1 cellular context compared by ENCODE assay signal in the genomic region with DNA sequence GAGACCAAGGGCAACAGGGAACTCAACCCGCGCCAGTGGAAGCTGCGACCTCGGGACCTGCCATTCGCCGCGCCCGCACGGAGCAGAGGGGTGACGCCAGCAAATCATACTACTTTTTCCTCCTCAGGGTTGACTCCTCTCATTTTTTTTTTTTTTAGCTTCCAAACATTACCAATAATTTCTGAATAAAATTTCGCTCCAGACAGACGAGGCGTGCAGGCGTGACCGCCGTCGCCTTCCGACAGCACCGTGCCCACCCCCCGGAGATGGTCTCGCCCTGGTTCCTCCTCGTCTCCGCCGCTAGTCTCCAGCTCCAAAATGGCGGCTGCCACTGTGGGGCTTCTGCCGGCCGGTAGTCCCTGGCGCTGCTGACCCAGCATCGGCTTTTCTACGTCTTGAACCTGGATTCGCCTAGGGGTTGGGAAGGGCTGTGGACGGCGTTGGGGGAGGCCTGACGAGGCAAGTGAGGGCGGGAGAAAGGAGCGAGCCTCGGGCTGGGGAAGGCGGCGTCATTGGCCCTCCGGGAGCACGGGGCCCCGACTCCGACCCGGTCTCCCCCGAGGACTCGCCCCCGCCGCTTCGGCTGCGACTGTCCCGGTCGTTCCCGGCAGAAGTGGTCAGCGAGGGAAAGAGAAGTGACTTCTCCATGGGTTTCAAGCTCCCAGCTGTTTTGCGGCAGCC.
TF ChIP-seq lines count a peak whose summit lies in the region.

A gene (plus strand): TSS at position 300 of the 681 bp plus-strand sequence. CDS start 9,016 bp downstream, outside the sequence.
A gene (minus strand): TSS at position 37 of the 681 bp plus-strand sequence. CDS start 4,069 bp downstream, outside the sequence.

TF ChIP-seq in GM12878, 131 proteins besides CTCF, POLR2A, EP300 and RAD21 (continued from another document):
- TF ChIP-seq, protein P1, sequence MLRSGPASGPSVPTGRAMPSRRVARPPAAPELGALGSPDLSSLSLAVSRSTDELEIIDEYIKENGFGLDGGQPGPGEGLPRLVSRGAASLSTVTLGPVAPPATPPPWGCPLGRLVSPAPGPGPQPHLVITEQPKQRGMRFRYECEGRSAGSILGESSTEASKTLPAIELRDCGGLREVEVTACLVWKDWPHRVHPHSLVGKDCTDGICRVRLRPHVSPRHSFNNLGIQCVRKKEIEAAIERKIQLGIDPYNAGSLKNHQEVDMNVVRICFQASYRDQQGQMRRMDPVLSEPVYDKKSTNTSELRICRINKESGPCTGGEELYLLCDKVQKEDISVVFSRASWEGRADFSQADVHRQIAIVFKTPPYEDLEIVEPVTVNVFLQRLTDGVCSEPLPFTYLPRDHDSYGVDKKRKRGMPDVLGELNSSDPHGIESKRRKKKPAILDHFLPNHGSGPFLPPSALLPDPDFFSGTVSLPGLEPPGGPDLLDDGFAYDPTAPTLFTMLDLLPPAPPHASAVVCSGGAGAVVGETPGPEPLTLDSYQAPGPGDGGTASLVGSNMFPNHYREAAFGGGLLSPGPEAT (IDR thresholded peaks at IDR 0.05; ENCODE audit: low read depth), result peak; percentile 100
- TF ChIP-seq BRCA1 (IDR thresholded peaks at IDR 0.05; ENCODE audit: low read depth, low read length) (0 out of 2 replicates have a peak, but pooled peaks have one; percentile 31), MEF2B (IDR thresholded peaks at IDR 0.05; ENCODE audit: partially characterized antibody, poor library complexity, severe bottlenecking) (no peak), ETV6 (conservative IDR thresholded peaks at IDR 0.05 in 1 of 2, IDR thresholded peaks at IDR 0.05 in 1 of 2; ENCODE audit: borderline replicate concordance in 1 of 2, low read depth in 1 of 2) (no peak), ZNF622 (IDR thresholded peaks at IDR 0.05) (no peak), ESRRA (IDR thresholded peaks at IDR 0.05; ENCODE audit: low read length) (0 out of 2 replicates have a peak, but pooled peaks have one; percentile 19), STAT1 (conservative IDR thresholded peaks at IDR 0.05) (peak; percentile 85; the same call in 1 of the 2 replicates), BCL11A (IDR thresholded peaks at IDR 0.05; ENCODE audit: low read depth, low read length) (0 out of 2 replicates have a peak, but pooled peaks have one; percentile 3), CHD2 (IDR thresholded peaks at IDR 0.05; ENCODE audit: borderline replicate concordance, low read depth, low read length) (peak; percentile 32; the same call in 1 of the 2 replicates), MTA3 (IDR thresholded peaks at IDR 0.05; ENCODE audit: borderline replicate concordance, low read length) (no peak), PAX5 (IDR thresholded peaks at IDR 0.05; ENCODE audit: borderline replicate concordance, low read depth, low read length) (peak; percentile 18; the same call in 1 of the 2 replicates), SP1 (IDR thresholded peaks at IDR 0.05; ENCODE audit: low read depth, low read length) (peak; percentile 54), HCFC1 (IDR thresholded peaks at IDR 0.05; ENCODE audit: low read length) (peak; percentile 38; the same call in 1 of the 2 replicates), FOXM1 (IDR thresholded peaks at IDR 0.05; ENCODE audit: low read depth, low read length) (peak; percentile 73; the same call in 1 of the 2 replicates), MYB (IDR thresholded peaks at IDR 0.05; ENCODE audit: borderline replicate concordance, low read depth, low read length) (no peak), CBFB (IDR thresholded peaks at IDR 0.05; ENCODE audit: low read depth) (peak; percentile 93), IKZF1 (conservative IDR thresholded peaks at IDR 0.05) (peak; percentile 41), POLR2AphosphoS2 (IDR thresholded peaks at IDR 0.05; ENCODE audit: low read depth, low read length) (peak; percentile 52; the same call in 1 of the 2 replicates), SIX5 (IDR thresholded peaks at IDR 0.05; ENCODE audit: low read depth, low read length, severe bottlenecking) (peak; percentile 43), NR2C1 (IDR thresholded peaks at IDR 0.05) (peak; percentile 89), POU2F2 (IDR thresholded peaks at IDR 0.05; ENCODE audit: borderline replicate concordance, low read depth, low read length) (peak; percentile 94), RUNX3 (IDR thresholded peaks at IDR 0.05; ENCODE audit: low read length) (peak; percentile 43; the same call in 1 of the 2 replicates), EGR1 (IDR thresholded peaks at IDR 0.05; ENCODE audit: borderline replicate concordance in 1 of 2, low read depth in 2 of 2, low read length in 2 of 2) (peak in 1 of 2 experiments; percentile 32; a peak in 1 of 3 replicates), ATF7 (IDR thresholded peaks at IDR 0.05; ENCODE audit: low read depth) (peak; percentile 100), MXI1 (IDR thresholded peaks at IDR 0.05; ENCODE audit: low read depth, low read length) (0 out of 2 replicates have a peak, but pooled peaks have one; percentile 6), JUND (IDR thresholded peaks at IDR 0.05; ENCODE audit: low read depth, low read length) (peak; percentile 98)
- TF ChIP-seq, protein P2, sequence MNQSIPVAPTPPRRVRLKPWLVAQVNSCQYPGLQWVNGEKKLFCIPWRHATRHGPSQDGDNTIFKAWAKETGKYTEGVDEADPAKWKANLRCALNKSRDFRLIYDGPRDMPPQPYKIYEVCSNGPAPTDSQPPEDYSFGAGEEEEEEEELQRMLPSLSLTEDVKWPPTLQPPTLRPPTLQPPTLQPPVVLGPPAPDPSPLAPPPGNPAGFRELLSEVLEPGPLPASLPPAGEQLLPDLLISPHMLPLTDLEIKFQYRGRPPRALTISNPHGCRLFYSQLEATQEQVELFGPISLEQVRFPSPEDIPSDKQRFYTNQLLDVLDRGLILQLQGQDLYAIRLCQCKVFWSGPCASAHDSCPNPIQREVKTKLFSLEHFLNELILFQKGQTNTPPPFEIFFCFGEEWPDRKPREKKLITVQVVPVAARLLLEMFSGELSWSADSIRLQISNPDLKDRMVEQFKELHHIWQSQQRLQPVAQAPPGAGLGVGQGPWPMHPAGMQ (IDR thresholded peaks at IDR 0.05; ENCODE audit: borderline replicate concordance), result no peak
- TF ChIP-seq, protein P3, sequence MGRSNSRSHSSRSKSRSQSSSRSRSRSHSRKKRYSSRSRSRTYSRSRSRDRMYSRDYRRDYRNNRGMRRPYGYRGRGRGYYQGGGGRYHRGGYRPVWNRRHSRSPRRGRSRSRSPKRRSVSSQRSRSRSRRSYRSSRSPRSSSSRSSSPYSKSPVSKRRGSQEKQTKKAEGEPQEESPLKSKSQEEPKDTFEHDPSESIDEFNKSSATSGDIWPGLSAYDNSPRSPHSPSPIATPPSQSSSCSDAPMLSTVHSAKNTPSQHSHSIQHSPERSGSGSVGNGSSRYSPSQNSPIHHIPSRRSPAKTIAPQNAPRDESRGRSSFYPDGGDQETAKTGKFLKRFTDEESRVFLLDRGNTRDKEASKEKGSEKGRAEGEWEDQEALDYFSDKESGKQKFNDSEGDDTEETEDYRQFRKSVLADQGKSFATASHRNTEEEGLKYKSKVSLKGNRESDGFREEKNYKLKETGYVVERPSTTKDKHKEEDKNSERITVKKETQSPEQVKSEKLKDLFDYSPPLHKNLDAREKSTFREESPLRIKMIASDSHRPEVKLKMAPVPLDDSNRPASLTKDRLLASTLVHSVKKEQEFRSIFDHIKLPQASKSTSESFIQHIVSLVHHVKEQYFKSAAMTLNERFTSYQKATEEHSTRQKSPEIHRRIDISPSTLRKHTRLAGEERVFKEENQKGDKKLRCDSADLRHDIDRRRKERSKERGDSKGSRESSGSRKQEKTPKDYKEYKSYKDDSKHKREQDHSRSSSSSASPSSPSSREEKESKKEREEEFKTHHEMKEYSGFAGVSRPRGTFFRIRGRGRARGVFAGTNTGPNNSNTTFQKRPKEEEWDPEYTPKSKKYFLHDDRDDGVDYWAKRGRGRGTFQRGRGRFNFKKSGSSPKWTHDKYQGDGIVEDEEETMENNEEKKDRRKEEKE (IDR thresholded peaks at IDR 0.05), result peak; percentile 95
- TF ChIP-seq, protein P4, sequence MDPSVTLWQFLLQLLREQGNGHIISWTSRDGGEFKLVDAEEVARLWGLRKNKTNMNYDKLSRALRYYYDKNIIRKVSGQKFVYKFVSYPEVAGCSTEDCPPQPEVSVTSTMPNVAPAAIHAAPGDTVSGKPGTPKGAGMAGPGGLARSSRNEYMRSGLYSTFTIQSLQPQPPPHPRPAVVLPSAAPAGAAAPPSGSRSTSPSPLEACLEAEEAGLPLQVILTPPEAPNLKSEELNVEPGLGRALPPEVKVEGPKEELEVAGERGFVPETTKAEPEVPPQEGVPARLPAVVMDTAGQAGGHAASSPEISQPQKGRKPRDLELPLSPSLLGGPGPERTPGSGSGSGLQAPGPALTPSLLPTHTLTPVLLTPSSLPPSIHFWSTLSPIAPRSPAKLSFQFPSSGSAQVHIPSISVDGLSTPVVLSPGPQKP (IDR thresholded peaks at IDR 0.05; ENCODE audit: low read depth, low read length), result peak; percentile 54; the same call in 1 of the 2 replicates
- TF ChIP-seq, protein P5, sequence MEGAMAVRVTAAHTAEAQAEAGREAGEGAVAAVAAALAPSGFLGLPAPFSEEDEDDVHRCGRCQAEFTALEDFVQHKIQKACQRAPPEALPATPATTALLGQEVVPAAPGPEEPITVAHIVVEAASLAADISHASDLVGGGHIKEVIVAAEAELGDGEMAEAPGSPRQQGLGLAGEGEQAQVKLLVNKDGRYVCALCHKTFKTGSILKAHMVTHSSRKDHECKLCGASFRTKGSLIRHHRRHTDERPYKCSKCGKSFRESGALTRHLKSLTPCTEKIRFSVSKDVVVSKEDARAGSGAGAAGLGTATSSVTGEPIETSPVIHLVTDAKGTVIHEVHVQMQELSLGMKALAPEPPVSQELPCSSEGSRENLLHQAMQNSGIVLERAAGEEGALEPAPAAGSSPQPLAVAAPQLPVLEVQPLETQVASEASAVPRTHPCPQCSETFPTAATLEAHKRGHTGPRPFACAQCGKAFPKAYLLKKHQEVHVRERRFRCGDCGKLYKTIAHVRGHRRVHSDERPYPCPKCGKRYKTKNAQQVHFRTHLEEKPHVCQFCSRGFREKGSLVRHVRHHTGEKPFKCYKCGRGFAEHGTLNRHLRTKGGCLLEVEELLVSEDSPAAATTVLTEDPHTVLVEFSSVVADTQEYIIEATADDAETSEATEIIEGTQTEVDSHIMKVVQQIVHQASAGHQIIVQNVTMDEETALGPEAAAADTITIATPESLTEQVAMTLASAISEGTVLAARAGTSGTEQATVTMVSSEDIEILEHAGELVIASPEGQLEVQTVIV (IDR thresholded peaks at IDR 0.05; ENCODE audit: borderline replicate concordance, partially characterized antibody), result peak; percentile 96
- TF ChIP-seq, protein P6, sequence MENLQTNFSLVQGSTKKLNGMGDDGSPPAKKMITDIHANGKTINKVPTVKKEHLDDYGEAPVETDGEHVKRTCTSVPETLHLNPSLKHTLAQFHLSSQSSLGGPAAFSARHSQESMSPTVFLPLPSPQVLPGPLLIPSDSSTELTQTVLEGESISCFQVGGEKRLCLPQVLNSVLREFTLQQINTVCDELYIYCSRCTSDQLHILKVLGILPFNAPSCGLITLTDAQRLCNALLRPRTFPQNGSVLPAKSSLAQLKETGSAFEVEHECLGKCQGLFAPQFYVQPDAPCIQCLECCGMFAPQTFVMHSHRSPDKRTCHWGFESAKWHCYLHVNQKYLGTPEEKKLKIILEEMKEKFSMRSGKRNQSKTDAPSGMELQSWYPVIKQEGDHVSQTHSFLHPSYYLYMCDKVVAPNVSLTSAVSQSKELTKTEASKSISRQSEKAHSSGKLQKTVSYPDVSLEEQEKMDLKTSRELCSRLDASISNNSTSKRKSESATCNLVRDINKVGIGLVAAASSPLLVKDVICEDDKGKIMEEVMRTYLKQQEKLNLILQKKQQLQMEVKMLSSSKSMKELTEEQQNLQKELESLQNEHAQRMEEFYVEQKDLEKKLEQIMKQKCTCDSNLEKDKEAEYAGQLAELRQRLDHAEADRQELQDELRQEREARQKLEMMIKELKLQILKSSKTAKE (IDR thresholded peaks at IDR 0.05; ENCODE audit: low read depth, poor library complexity, severe bottlenecking), result peak; percentile 98
- TF ChIP-seq, protein P7, sequence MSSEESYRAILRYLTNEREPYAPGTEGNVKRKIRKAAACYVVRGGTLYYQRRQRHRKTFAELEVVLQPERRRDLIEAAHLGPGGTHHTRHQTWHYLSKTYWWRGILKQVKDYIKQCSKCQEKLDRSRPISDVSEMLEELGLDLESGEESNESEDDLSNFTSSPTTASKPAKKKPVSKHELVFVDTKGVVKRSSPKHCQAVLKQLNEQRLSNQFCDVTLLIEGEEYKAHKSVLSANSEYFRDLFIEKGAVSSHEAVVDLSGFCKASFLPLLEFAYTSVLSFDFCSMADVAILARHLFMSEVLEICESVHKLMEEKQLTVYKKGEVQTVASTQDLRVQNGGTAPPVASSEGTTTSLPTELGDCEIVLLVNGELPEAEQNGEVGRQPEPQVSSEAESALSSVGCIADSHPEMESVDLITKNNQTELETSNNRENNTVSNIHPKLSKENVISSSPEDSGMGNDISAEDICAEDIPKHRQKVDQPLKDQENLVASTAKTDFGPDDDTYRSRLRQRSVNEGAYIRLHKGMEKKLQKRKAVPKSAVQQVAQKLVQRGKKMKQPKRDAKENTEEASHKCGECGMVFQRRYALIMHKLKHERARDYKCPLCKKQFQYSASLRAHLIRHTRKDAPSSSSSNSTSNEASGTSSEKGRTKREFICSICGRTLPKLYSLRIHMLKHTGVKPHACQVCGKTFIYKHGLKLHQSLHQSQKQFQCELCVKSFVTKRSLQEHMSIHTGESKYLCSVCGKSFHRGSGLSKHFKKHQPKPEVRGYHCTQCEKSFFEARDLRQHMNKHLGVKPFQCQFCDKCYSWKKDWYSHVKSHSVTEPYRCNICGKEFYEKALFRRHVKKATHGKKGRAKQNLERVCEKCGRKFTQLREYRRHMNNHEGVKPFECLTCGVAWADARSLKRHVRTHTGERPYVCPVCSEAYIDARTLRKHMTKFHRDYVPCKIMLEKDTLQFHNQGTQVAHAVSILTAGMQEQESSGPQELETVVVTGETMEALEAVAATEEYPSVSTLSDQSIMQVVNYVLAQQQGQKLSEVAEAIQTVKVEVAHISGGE (CRISPR knock-in tag; IDR thresholded peaks at IDR 0.05), result no peak
- TF ChIP-seq, protein P8, sequence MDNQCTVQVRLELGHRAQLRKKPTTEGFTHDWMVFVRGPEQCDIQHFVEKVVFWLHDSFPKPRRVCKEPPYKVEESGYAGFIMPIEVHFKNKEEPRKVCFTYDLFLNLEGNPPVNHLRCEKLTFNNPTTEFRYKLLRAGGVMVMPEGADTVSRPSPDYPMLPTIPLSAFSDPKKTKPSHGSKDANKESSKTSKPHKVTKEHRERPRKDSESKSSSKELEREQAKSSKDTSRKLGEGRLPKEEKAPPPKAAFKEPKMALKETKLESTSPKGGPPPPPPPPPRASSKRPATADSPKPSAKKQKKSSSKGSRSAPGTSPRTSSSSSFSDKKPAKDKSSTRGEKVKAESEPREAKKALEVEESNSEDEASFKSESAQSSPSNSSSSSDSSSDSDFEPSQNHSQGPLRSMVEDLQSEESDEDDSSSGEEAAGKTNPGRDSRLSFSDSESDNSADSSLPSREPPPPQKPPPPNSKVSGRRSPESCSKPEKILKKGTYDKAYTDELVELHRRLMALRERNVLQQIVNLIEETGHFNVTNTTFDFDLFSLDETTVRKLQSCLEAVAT (IDR thresholded peaks at IDR 0.05), result peak; percentile 88
- TF ChIP-seq, protein P9, sequence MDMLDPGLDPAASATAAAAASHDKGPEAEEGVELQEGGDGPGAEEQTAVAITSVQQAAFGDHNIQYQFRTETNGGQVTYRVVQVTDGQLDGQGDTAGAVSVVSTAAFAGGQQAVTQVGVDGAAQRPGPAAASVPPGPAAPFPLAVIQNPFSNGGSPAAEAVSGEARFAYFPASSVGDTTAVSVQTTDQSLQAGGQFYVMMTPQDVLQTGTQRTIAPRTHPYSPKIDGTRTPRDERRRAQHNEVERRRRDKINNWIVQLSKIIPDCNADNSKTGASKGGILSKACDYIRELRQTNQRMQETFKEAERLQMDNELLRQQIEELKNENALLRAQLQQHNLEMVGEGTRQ (IDR thresholded peaks at IDR 0.05; ENCODE audit: borderline replicate concordance, low read depth, low read length), result no peak
